8 cellular contexts compared by ENCODE assay signal in the genomic region with DNA sequence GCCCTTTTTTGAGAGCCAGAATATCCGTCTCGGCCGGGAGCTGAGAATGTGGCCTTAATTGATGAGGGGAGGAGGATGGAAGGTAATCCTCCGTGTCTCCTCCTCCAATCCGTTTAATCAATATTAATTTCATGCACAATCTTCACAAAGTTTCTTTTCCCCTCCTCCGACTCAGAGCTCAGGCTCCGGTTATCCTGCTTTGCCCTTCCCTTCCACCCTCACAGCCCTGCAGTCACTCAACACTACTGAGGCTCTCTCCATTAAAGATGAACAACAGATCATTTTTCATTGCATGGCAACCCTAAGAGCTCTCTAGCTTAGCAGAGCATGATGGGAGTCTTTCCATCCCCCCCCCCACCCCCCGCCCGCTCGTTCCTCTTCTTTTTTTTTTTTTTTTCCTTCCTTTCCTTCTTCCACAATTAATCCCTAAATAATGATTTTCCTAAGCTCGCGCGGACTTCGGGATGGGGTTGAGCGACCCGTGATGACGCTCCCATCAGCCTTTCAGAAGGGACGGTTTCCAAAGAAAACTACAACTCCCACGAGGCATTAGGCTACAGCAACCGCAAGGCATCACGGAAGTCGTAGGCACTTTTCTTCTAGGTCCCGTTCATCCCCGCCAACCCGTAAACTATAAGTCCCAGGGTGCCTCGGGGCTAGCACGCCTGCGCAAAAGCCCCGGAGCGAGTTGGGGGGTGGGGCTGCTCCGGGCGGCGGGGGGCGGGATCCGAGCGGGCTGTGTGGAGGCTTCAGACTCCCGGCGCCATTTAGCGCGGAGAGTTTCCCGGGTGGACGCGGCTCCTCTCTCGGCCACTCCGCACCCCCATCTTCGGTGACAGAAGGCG. TPM values are rescaled to one million over a fixed set of nuclear protein-coding genes. Genes with fewer than 3 reads are reported as not detected.
DNase-seq lines count a peak whose midpoint lies in the region; ATAC-seq and TF ChIP-seq lines count a peak whose summit lies in the region.

A gene (plus strand): TSS at position 752 of the 845 bp plus-strand sequence. CDS start 987 bp downstream, outside the sequence.

- H3K9me3 Mint-ChIP-seq in activated naive CD8-positive, alpha-beta T cell treated with anti-CD3 and anti-CD28 coated beads, Interleukin-2, amount 50 U/mL, for 24 hours: no peaks in the 10 kb centered on the region

- peak; percentile 50 for ATAC-seq in HG02763 (IDR thresholded peaks at IDR 0.05; ENCODE audit: unreplicated experiment)
- ATAC-seq in activated naive CD8-positive, alpha-beta T cell treated with anti-CD3 and anti-CD28 coated beads, Interleukin-2, amount 50 U/mL, for 24 hours: peak; percentile 72

- H3K9ac ChIP-seq in parathyroid adenoma: peak within 1 kb of the TSS; percentile 91

- H2AFZ ChIP-seq in parathyroid adenoma: peak within 1 kb of the TSS; percentile 90

- peak within 1 kb of the TSS; percentile 88 for H3K4me3 Mint-ChIP-seq in activated naive CD8-positive, alpha-beta T cell treated with anti-CD3 and anti-CD28 coated beads, Interleukin-2, amount 50 U/mL, for 24 hours

- intact Hi-C loops in transverse colon (cut with DNase I; ENCODE audit: low total_unique reads): loop anchor here (5.0 to 10.0 kb wide), 3 partner anchors 63 to 175 kb away; no protein-coding TSS in a partner anchor

- H3K79me2 ChIP-seq in parathyroid adenoma: peaks cover 23% of the 10 kb centered on the region

- H3K27me3 ChIP-seq in cardiac muscle cell (no peaks in the 10 kb centered on the region), parathyroid adenoma (ENCODE audit: control insufficient read depth, insufficient read depth, low read length) (no peaks in the 10 kb centered on the region), transverse colon (no peaks in the 10 kb centered on the region)

- peak within 1 kb of the TSS; percentile 53 for H3K27ac Mint-ChIP-seq in activated naive CD8-positive, alpha-beta T cell treated with anti-CD3 and anti-CD28 coated beads, Interleukin-2, amount 50 U/mL, for 24 hours

- TF ChIP-seq CTCF in GM12865 (IDR thresholded peaks at IDR 0.05; ENCODE audit: insufficient read depth, low read depth, low read length, missing control alignments) (no peak), cardiac muscle cell (IDR thresholded peaks at IDR 0.05; ENCODE audit: low read depth, low read length) (no peak), parathyroid adenoma (IDR thresholded peaks at IDR 0.05) (no peak), transverse colon (IDR thresholded peaks at IDR 0.05) (no peak)

- H3K36me3 Mint-ChIP-seq in activated naive CD8-positive, alpha-beta T cell treated with anti-CD3 and anti-CD28 coated beads, Interleukin-2, amount 50 U/mL, for 24 hours (ENCODE audit: low read depth): peaks cover 31% of the 10 kb centered on the region

- H3K27ac ChIP-seq in cardiac muscle cell (peak within 1 kb of the TSS; percentile 92), parathyroid adenoma (peak within 1 kb of the TSS; percentile 92), transverse colon (peak within 1 kb of the TSS; percentile 97 to 100 (median 100))

- H3K36me3 ChIP-seq in cardiac muscle cell: no peaks in the 10 kb centered on the region
- H3K36me3 ChIP-seq in parathyroid adenoma (ENCODE audit: control insufficient read depth, insufficient read depth, low read length): no peaks in the 10 kb centered on the region
- no peaks in the 10 kb centered on the region for H3K36me3 ChIP-seq in transverse colon

- WGBS in transverse colon (ENCODE audit: low coverage in 1 of 2), 2 donors: 1 to 5% methylated on average over 7 to 45 of the region's 47 CpGs

- DNase-seq in GM12865 (ENCODE audit: low read depth): peak; percentile 99
- peak; percentile 95 for DNase-seq in NCI-H1417 treated with DMSO at 0.1 percent for 48 hours (lab: John Stamatoyannopoulos, UW)
- peak; percentile 100 for DNase-seq in SW480 (ENCODE audit: low spot score)
- DNase-seq in activated naive CD8-positive, alpha-beta T cell treated with anti-CD3 and anti-CD28 coated beads, Interleukin-2, amount 50 U/mL, for 24 hours: peak; percentile 98
- DNase-seq in cardiac muscle cell (ENCODE audit: low read depth in 1 of 2, low spot score in 1 of 2): peak; percentile 98 to 99
- DNase-seq in transverse colon: peak; percentile 97

- H3K9me3 ChIP-seq in cardiac muscle cell (ENCODE audit: low read depth) (no peaks in the 10 kb centered on the region), parathyroid adenoma (ENCODE audit: control insufficient read depth, low read length) (no peaks in the 10 kb centered on the region), transverse colon (no peaks in the 10 kb centered on the region)

- TF ChIP-seq EP300 in transverse colon (IDR thresholded peaks at IDR 0.05; ENCODE audit: low read depth): no peak

- peak; percentile 91 for TF ChIP-seq POLR2A in transverse colon (IDR thresholded peaks at IDR 0.05)

- in situ Hi-C loops in transverse colon (cut with MboI; ENCODE audit: low pct_ligation_motif_present in 1 of 4, low pct_unique_long_range_greater_than_20kb in 1 of 4, low sequenced_read_pairs in 3 of 4): loop anchor here in 1 of 4 donors (5.0 kb wide), 1 partner anchor 180 kb away; no protein-coding TSS in a partner anchor

- H3K4me3 ChIP-seq in GM12865 (ENCODE audit: low read depth, low read length): peak within 1 kb of the TSS; percentile 71
- H3K4me3 ChIP-seq in cardiac muscle cell: peak within 1 kb of the TSS; percentile 99
- peak within 1 kb of the TSS; percentile 85 for H3K4me3 ChIP-seq in parathyroid adenoma (ENCODE audit: low read depth, low read length)
- peak within 1 kb of the TSS; percentile 86 to 100 (median 98) for H3K4me3 ChIP-seq in transverse colon

- H3K4me1 ChIP-seq in cardiac muscle cell (ENCODE audit: low read depth): peaks cover 25% of the 10 kb centered on the region
- peaks cover 10% of the 10 kb centered on the region for H3K4me1 ChIP-seq in parathyroid adenoma
- peaks cover 8 to 49% (median 29%) of the 10 kb centered on the region in 4 donors for H3K4me1 ChIP-seq in transverse colon

- H3K4me1 Mint-ChIP-seq in activated naive CD8-positive, alpha-beta T cell treated with anti-CD3 and anti-CD28 coated beads, Interleukin-2, amount 50 U/mL, for 24 hours: peaks cover 29% of the 10 kb centered on the region

- H3K4me2 ChIP-seq in parathyroid adenoma (ENCODE audit: low read length): peak within 1 kb of the TSS; percentile 64

- H3K27me3 Mint-ChIP-seq in activated naive CD8-positive, alpha-beta T cell treated with anti-CD3 and anti-CD28 coated beads, Interleukin-2, amount 50 U/mL, for 24 hours: no peaks in the 10 kb centered on the region

RNA-seq across cellular contexts. Expression of the gene that starts here (rescaled TPM):
- 74.0 and 145 TPM in 2 replicates for total RNA-seq in cardiac muscle cell
- polyA plus RNA-seq in cardiac muscle cell: 110 and 150 TPM in 2 replicates
- total RNA-seq in transverse colon: 100 to 1,000 TPM in 1 of 4 donors, 10 to 100 TPM in 3; 79.2 to 169 (median 92.1) TPM

Comparison
In these comparisons a context has a peak if more than half of its experiments do, and no peak if none do; other contexts are left out.
1. Peak in every context shown above with its lines: DNase-seq, ATAC-seq, H3K4me3 ChIP-seq and H3K27ac ChIP-seq.